Comparison of ENCODE assay signal across 8 cellular contexts in the genomic region with DNA sequence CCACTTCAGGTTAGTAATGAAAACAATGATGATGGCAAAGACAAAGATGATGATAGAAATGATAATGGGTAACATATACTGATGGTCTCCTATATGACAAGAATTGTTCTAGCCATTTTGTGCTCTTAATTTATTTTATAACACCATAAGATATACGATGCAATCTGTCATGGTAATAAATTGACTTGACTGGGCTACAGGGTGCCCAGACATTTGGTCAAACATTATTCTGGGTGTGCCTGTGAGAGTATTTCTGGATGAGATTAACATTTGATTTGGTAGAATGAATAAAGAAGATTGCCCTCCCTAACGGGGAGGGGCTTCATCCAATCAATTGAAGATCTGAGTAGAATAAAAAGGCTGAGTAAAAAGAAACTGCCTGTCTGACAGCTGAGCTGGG.
"Had no signal": no experiment of that assay in that cellular context is flagged by ENCODE, and none has a peak within 500 bp of the region (broad histone marks: within the 10 kb centered on the region; RNA-seq: fewer than 3 reads in every experiment).

No MANE protein-coding gene starts in this region.

- DNase-seq: IMR-90, KBM-7, KG1 had no signal

- H3K4me3 ChIP-seq: K562 had no signal

- ATAC-seq: HepG2, K562 had no signal

- H3K27me3 Mint-ChIP-seq: IgD-negative memory B cell had no signal

- H3K27ac Mint-ChIP-seq: IgD-negative memory B cell had no signal

- H3K27ac ChIP-seq: HL-60, KMS-11 had no signal

- H3K9me3 Mint-ChIP-seq: IgD-negative memory B cell had no signal

- H3K4me3 Mint-ChIP-seq: IgD-negative memory B cell had no signal
